Comparison of ENCODE assay signal across 20 cellular contexts in the genomic region with DNA sequence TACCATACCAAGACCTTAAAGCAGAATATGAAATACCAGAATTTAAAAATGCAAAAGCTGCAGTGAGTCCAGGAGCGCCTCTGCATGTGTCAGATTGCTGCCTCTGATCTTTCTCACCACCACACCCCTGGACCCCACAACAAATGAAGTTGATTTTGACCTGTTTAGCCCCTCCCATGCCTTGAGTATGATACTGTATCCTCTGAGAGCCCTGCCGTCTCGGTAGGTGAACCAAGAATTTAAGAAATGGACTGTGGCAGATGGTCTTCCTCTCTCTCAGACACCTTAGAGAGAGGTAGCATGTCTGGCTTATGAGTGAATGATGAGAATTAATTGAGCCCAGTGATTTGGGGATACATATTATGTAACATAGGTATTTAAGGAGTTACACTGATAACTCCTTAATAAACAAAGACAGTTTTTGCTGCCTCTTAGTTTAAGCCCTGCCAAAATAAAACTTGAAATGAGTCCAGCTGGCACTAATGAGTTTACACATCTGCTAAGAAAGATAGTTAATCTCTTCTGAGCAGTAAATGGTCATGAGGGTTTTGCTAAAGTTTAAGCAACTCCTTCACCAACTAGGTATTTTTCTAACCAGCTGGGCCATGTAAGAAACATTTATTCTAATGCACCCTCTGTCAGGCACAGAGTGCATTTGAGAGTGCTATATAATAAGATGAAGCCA. TPM values are rescaled to one million over a fixed set of nuclear protein-coding genes. Genes with fewer than 3 reads are reported as not detected.
"Had no signal": no experiment of that assay in that cellular context is flagged by ENCODE, and none has a peak within 500 bp of the region (broad histone marks: within the 10 kb centered on the region; RNA-seq: fewer than 3 reads in every experiment).

No MANE protein-coding gene starts in this region.

- H3K36me3 ChIP-seq: gastrocnemius medialis, heart right ventricle, thyroid gland, uterus had no signal

- H3K27ac ChIP-seq: gastrocnemius medialis, thyroid gland, uterus had no signal

- H3K4me1 ChIP-seq: uterus had no signal

- DNase-seq: activated B cell treated with CpG ODN at 0.5 μM for 24 hours; activated CD4-positive, alpha-beta T cell treated with anti-CD3 and anti-CD28 coated beads, Interleukin-2, amount 50 U/mL, for 1 hour; activated naive CD4-positive, alpha-beta T cell treated with anti-CD3 and anti-CD28 coated beads, Interleukin-2, amount 50 U/mL, for 16 hours; activated T-cell treated with anti-CD3 and anti-CD28 coated beads for 4 hours; amniotic stem cell; cerebellar nuclear complex; dermis blood vessel endothelial cell; gastrocnemius medialis; heart right ventricle; retina; small intestine; T-helper 17 cell; thyroid gland; uterus had no signal

- H3K4me3 ChIP-seq: gastrocnemius medialis, heart right ventricle, thyroid gland, uterus had no signal

- FAIRE-seq: islet of Langerhans, small intestine had no signal

- H3K9me3 ChIP-seq: gastrocnemius medialis, heart right ventricle, thyroid gland, uterus had no signal

- ATAC-seq: gastrocnemius medialis, left lobe of liver, T-helper 17 cell had no signal

- H3K27me3 ChIP-seq: thyroid gland, uterus had no signal

RNA-seq across cellular contexts. Expression of gene TFPI2, which starts 4.6 kb away (rescaled TPM):
- total RNA-seq: activated CD8-positive, alpha-beta memory T cell treated with anti-CD3 and anti-CD28 coated beads for 36 hours; activated T-helper 2 cell treated with anti-CD3 and anti-CD28 coated beads, Interferon-gamma antibody, Interleukin-2, Interleukin-4, amounts not matched to agents 10 μg/mL and 5 μg/mL and 100 μg/mL, durations not matched to agents 14 hours and 24 hours and 36 hours had no signal

RNA-seq across cellular contexts. Expression of gene GNGT1, which starts 11.3 kb away (rescaled TPM):
- total RNA-seq: activated B cell treated with CpG ODN at 0.5 μM for 24 hours; activated CD8-positive, alpha-beta memory T cell treated with anti-CD3 and anti-CD28 coated beads for 36 hours; activated T-helper 2 cell treated with anti-CD3 and anti-CD28 coated beads, Interferon-gamma antibody, Interleukin-2, Interleukin-4, amounts not matched to agents 10 μg/mL and 5 μg/mL and 100 μg/mL, durations not matched to agents 14 hours and 24 hours and 36 hours; dermis blood vessel endothelial cell; gastrocnemius medialis; heart right ventricle; left lobe of liver; T-helper 17 cell; thyroid gland; uterus had no signal
- polyA plus RNA-seq: esophagus, heart right ventricle, neural cell, small intestine had no signal

RNA-seq across cellular contexts. Expression of gene GNG11, which starts 26.4 kb away (rescaled TPM):
- total RNA-seq: activated CD8-positive, alpha-beta memory T cell treated with anti-CD3 and anti-CD28 coated beads for 36 hours; activated T-helper 2 cell treated with anti-CD3 and anti-CD28 coated beads, Interferon-gamma antibody, Interleukin-2, Interleukin-4, amounts not matched to agents 10 μg/mL and 5 μg/mL and 100 μg/mL, durations not matched to agents 14 hours and 24 hours and 36 hours had no signal
